20 cellular contexts compared by ENCODE assay signal in genomic region chrX:67917412-67918010, GRCh38.
"Had no signal": no experiment of that assay in that cellular context is flagged by ENCODE, and none has a peak within 500 bp of the region (broad histone marks: within the 10 kb centered on the region; RNA-seq: fewer than 3 reads in every experiment).

No MANE protein-coding gene starts in this region.

- ATAC-seq: esophagus mucosa; gastrocnemius medialis; heart left ventricle; psoas muscle; right cardiac atrium; stimulated activated effector memory CD8-positive, alpha-beta T cell treated with anti-CD3 and anti-CD28 coated beads, Interleukin-12 subunit alpha, Interleukin-12 subunit beta, amount 100 ng/mL, for 72 hours had no signal

- DNase-seq: activated B cell treated with CpG ODN at 0.5 μM for 24 hours; activated CD4-positive, alpha-beta memory T cell treated with anti-CD3 and anti-CD28 coated beads for 36 hours; activated CD4-positive, alpha-beta T cell treated with anti-CD3 and anti-CD28 coated beads for 4 hours; activated naive CD8-positive, alpha-beta T cell treated with anti-CD3 and anti-CD28 coated beads for 36 hours; activated T-cell treated with anti-CD3 and anti-CD28 coated beads for 4 hours; amniotic stem cell; effector CD8-positive, alpha-beta T cell; gastrocnemius medialis; heart left ventricle; left ventricle myocardium inferior; mammary epithelial cell; naive B cell; psoas muscle; right cardiac atrium; small intestine; stimulated activated CD4-positive, alpha-beta T cell treated with anti-CD3 and anti-CD28 coated beads, Interleukin-4, amount 100 ng/mL, for 1 hour; T1000; testis had no signal
